ENCODE assay signal across 8 cellular contexts in the genomic region with DNA sequence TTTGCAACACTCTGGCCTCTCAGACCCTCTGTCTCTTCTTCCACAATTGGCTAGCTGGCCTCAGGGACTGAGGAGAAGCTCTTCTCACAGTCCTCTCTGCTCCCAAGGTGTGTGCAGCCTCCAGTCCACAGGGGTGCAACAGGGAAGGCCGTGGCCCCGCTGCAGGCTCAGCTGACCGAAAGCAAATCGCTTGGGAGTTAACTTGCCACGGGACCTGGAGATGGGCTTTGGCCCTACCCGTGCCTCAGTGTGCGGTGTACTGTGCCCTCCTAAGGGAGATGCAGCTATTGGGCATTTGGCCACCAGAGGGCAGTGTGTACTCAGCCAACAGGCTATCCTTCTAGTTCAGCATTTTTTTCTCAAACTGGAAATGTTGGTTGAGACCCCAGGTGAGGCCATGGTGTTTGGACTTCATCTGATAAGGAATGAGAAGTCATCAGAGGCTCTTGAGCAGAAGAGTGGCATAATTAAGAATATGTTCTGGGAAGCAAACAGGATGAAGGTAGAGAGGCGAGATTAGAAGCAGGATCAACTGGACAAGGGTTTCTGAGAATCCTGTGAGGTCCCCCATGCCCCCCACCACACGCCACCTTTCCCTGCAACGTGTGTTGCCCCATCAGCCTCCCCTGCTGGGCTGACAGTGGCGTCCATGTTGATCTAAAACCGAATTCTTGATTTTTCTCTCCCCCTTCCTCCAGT. TPM values are rescaled to one million over a fixed set of nuclear protein-coding genes. Genes with fewer than 3 reads are reported as not detected.
DNase-seq lines count a peak whose midpoint lies in the region; ATAC-seq, FAIRE-seq and TF ChIP-seq lines count a peak whose summit lies in the region.

No MANE protein-coding gene starts in this region.

- TF ChIP-seq CTCF in AG09319 (IDR thresholded peaks at IDR 0.05; ENCODE audit: low read depth, low read length) (peak; percentile 94), WERI-Rb-1 (IDR thresholded peaks at IDR 0.05; ENCODE audit: low read depth, low read length) (peak; percentile 91), breast epithelium (IDR thresholded peaks at IDR 0.05) (peak; percentile 87 to 92 (median 91))

- ATAC-seq in GM21423 (IDR thresholded peaks at IDR 0.05; ENCODE audit: unreplicated experiment) = peak; percentile 49
- no peak for ATAC-seq in GM21515 (IDR thresholded peaks at IDR 0.05; ENCODE audit: unreplicated experiment)

- no peak for DNase-seq in AG09319 (ENCODE audit: extremely low read depth, low read depth)
- DNase-seq in NCI-H2171 (lab: John Stamatoyannopoulos, UW) = peak; percentile 73
- DNase-seq in WERI-Rb-1 = peak; percentile 85
- DNase-seq in breast epithelium (ENCODE audit: low spot score in 2 of 2) = peak; percentile 68 to 85
- DNase-seq in stimulated activated CD4-positive, alpha-beta T cell treated with anti-CD3 and anti-CD28 coated beads, Interleukin-1b, Interleukin-23, amount 100 ng/mL, for 24 hours (ENCODE audit: low read depth in 4 of 4, low spot score in 1 of 4) = peak; percentile 76 to 93 (median 78)

- H3K27ac ChIP-seq in WERI-Rb-1 (no peak overlapping the region; the same call in 1 of the 2 replicates), breast epithelium (no peak overlapping the region)

- intact Hi-C loops in breast epithelium (cut with DNase I; ENCODE audit: low total_unique reads) = no loop called here

- H3K27me3 ChIP-seq in WERI-Rb-1 (ENCODE audit: insufficient read depth, low read depth, severe bottlenecking) = no peaks in the 10 kb centered on the region
- no peaks in the 10 kb centered on the region for H3K27me3 ChIP-seq in breast epithelium

- no peaks in the 10 kb centered on the region for H3K4me1 ChIP-seq in breast epithelium

- peak; percentile 30 for FAIRE-seq in islet of Langerhans (lab: Jason Lieb, UNC)

- H3K36me3 ChIP-seq in WERI-Rb-1 = no peaks in the 10 kb centered on the region
- H3K36me3 ChIP-seq in breast epithelium = no peaks in the 10 kb centered on the region

- H3K4me3 ChIP-seq in WERI-Rb-1 (ENCODE audit: low read depth, low read length) = no peak overlapping the region
- H3K4me3 ChIP-seq in breast epithelium = no peak overlapping the region

- no peaks in the 10 kb centered on the region for H3K9me3 ChIP-seq in WERI-Rb-1 (ENCODE audit: severe bottlenecking)
- H3K9me3 ChIP-seq in breast epithelium = no peaks in the 10 kb centered on the region

- TF ChIP-seq POLR2A in breast epithelium (IDR thresholded peaks at IDR 0.05) = no peak

RNA-seq across cellular contexts. Expression of a gene that starts 42.5 kb away (rescaled TPM):
- total RNA-seq in breast epithelium = 10 to 100 TPM in 2 of 3 donors, not detected in 1; 19.3 to 30.1 TPM

RNA-seq across cellular contexts. Expression of a gene that starts 55.2 kb away (rescaled TPM):
- under 1 TPM; 0.16 to 0.88 (median 0.66) TPM for total RNA-seq in breast epithelium

RNA-seq across cellular contexts. Expression of a gene that starts 55.2 kb away (rescaled TPM):
- total RNA-seq in breast epithelium = 10 to 100 TPM; 34.9 to 61.6 (median 46.4) TPM

RNA-seq across cellular contexts. Expression of a gene that starts 58.1 kb away (rescaled TPM):
- 10 to 100 TPM in 1 of 3 donors, 1 to 10 TPM in 1, not detected in 1; 7.2 to 31.3 TPM for total RNA-seq in breast epithelium
